In the genomic region with DNA sequence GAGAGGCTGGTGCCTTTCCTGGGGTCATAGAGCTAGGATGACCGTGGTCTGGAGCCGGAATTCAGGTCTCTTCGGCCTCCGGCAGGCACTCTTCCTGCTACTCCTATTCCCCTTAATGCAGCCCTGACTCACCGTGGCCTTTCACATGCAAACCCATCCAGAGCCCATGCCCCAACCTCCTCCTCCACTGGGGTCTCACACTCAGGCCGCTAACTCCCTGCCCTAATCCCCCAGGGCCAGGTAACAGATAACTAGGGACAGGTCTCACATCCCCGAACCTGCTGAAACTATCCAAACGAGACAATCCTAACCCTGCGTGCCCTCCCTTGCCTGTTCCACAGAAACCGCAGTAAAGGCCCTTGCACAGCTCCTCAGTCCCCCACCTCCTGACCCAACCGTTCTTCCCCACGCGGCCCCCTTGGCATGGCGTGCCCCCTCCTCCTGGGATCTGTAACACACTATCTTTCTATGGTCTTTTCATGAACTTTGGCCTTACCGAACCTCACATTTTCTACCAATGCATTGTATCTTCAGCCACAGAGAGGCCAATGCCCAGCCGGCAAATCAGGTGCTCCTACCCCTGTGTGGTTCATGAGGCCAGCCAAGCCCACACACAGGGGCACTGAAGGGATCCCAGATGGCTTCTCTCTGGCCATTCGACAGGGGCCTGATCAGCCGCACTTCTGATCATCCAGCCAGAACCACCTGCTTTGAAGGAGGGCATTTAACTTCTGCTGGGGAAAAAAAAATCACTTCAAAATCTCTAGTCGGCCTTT, we compare ENCODE assay signal across 1 cellular context.
TF ChIP-seq lines count a peak whose summit lies in the region.

No MANE protein-coding gene starts in this region.

TF ChIP-seq in GM23338, 12 proteins besides CTCF, POLR2A, EP300 and RAD21 (continued from another document):
- TF ChIP-seq, protein P1, sequence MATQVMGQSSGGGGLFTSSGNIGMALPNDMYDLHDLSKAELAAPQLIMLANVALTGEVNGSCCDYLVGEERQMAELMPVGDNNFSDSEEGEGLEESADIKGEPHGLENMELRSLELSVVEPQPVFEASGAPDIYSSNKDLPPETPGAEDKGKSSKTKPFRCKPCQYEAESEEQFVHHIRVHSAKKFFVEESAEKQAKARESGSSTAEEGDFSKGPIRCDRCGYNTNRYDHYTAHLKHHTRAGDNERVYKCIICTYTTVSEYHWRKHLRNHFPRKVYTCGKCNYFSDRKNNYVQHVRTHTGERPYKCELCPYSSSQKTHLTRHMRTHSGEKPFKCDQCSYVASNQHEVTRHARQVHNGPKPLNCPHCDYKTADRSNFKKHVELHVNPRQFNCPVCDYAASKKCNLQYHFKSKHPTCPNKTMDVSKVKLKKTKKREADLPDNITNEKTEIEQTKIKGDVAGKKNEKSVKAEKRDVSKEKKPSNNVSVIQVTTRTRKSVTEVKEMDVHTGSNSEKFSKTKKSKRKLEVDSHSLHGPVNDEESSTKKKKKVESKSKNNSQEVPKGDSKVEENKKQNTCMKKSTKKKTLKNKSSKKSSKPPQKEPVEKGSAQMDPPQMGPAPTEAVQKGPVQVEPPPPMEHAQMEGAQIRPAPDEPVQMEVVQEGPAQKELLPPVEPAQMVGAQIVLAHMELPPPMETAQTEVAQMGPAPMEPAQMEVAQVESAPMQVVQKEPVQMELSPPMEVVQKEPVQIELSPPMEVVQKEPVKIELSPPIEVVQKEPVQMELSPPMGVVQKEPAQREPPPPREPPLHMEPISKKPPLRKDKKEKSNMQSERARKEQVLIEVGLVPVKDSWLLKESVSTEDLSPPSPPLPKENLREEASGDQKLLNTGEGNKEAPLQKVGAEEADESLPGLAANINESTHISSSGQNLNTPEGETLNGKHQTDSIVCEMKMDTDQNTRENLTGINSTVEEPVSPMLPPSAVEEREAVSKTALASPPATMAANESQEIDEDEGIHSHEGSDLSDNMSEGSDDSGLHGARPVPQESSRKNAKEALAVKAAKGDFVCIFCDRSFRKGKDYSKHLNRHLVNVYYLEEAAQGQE (IDR thresholded peaks at IDR 0.05; ENCODE audit: unreplicated experiment): no peak
- no peak for TF ChIP-seq ZNF114 (CRISPR knock-in tag; IDR thresholded peaks at IDR 0.05)
- TF ChIP-seq JUNB (IDR thresholded peaks at IDR 0.05; ENCODE audit: unreplicated experiment): no peak
- no peak for TF ChIP-seq NANOG (IDR thresholded peaks at IDR 0.05; ENCODE audit: borderline replicate concordance)
- TF ChIP-seq, protein P2, sequence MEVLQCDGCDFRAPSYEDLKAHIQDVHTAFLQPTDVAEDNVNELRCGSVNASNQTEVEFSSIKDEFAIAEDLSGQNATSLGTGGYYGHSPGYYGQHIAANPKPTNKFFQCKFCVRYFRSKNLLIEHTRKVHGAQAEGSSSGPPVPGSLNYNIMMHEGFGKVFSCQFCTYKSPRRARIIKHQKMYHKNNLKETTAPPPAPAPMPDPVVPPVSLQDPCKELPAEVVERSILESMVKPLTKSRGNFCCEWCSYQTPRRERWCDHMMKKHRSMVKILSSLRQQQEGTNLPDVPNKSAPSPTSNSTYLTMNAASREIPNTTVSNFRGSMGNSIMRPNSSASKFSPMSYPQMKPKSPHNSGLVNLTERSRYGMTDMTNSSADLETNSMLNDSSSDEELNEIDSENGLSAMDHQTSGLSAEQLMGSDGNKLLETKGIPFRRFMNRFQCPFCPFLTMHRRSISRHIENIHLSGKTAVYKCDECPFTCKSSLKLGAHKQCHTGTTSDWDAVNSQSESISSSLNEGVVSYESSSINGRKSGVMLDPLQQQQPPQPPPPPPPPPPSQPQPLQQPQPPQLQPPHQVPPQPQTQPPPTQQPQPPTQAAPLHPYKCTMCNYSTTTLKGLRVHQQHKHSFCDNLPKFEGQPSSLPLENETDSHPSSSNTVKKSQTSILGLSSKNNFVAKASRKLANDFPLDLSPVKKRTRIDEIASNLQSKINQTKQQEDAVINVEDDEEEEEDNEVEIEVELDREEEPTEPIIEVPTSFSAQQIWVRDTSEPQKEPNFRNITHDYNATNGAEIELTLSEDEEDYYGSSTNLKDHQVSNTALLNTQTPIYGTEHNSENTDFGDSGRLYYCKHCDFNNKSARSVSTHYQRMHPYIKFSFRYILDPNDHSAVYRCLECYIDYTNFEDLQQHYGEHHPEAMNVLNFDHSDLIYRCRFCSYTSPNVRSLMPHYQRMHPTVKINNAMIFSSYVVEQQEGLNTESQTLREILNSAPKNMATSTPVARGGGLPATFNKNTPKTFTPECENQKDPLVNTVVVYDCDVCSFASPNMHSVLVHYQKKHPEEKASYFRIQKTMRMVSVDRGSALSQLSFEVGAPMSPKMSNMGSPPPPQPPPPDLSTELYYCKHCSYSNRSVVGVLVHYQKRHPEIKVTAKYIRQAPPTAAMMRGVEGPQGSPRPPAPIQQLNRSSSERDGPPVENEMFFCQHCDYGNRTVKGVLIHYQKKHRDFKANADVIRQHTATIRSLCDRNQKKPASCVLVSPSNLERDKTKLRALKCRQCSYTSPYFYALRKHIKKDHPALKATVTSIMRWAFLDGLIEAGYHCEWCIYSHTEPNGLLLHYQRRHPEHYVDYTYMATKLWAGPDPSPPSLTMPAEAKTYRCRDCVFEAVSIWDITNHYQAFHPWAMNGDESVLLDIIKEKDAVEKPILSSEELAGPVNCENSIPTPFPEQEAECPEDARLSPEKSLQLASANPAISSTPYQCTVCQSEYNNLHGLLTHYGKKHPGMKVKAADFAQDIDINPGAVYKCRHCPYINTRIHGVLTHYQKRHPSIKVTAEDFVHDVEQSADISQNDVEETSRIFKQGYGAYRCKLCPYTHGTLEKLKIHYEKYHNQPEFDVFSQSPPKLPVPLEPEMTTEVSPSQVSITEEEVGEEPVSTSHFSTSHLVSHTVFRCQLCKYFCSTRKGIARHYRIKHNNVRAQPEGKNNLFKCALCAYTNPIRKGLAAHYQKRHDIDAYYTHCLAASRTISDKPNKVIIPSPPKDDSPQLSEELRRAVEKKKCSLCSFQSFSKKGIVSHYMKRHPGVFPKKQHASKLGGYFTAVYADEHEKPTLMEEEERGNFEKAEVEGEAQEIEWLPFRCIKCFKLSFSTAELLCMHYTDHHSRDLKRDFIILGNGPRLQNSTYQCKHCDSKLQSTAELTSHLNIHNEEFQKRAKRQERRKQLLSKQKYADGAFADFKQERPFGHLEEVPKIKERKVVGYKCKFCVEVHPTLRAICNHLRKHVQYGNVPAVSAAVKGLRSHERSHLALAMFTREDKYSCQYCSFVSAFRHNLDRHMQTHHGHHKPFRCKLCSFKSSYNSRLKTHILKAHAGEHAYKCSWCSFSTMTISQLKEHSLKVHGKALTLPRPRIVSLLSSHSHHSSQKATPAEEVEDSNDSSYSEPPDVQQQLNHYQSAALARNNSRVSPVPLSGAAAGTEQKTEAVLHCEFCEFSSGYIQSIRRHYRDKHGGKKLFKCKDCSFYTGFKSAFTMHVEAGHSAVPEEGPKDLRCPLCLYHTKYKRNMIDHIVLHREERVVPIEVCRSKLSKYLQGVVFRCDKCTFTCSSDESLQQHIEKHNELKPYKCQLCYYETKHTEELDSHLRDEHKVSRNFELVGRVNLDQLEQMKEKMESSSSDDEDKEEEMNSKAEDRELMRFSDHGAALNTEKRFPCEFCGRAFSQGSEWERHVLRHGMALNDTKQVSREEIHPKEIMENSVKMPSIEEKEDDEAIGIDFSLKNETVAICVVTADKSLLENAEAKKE (CRISPR knock-in tag; IDR thresholded peaks at IDR 0.05): no peak
- TF ChIP-seq EZH2 (IDR thresholded peaks at IDR 0.05; ENCODE audit: low read depth, unreplicated experiment): no peak
TF ChIP-seq in GM23338: peak in this region for 0.
